Comparison of ENCODE assay signal across 8 cellular contexts in the genomic region with DNA sequence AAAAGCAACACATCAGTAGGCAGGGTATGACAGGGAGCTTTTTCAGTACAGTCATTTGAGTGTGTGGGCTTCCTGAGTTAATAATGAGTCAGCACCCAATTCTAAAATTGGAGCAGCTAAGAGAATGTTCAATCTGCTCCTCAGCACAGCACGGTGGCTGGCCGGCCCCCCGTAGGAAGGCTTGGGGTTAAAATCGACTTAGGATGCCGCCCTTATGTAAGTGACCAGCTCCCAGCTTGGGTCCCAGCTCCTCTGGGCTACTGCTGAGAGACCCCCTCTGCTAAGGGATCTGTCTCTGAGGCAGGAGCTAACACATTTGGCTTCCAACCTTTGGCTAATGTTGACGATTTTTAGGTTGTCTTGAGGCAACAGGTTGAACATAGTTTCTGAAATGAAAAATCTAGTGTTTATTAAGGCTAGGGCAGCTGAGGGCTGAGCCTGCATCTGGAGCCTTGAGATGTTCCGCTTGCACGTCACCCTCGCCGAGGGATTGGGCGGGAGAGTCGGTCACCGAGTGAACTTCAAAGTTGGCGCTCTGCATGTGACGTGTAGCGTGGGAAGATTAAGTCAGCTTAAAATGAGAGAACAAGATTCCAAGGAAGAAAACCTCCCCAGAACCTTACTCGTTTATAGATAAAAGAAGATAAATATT.
DNase-seq lines count a peak whose midpoint lies in the region; ATAC-seq, FAIRE-seq and TF ChIP-seq lines count a peak whose summit lies in the region.
"Not testable (repeated sequence)": the region's sequence is repeated elsewhere in the genome, so short reads cannot be mapped to it uniquely, and the experiment has no call there.

No MANE protein-coding gene starts in this region.

- WGBS in HepG2 (ENCODE audit: low lambda C conversion rate) = 10% methylated on average over 6 of the region's 17 CpGs

- not testable (repeated sequence) for TF ChIP-seq CTCF in HepG2 (CRISPR knock-in tag; IDR thresholded peaks at IDR 0.05)

- H3K4me1 ChIP-seq in duodenal mucosa (ENCODE audit: control insufficient read depth in 1 of 2, insufficient read depth in 2 of 2, low read length in 2 of 2) = not testable (repeated sequence)
- peaks cover 29% of the 10 kb centered on the region for H3K4me1 ChIP-seq in HepG2 (ENCODE audit: insufficient read depth, low read length)

- TF ChIP-seq RAD21 in HepG2 (CRISPR knock-in tag; IDR thresholded peaks at IDR 0.05) = not testable (repeated sequence)

- not testable (repeated sequence) for H3K79me2 ChIP-seq in HepG2 (ENCODE audit: insufficient read depth, low read length)

- peak overlapping the region; percentile 71 for H3K4me2 ChIP-seq in HepG2 (ENCODE audit: low read depth, low read length)

- H3K4me3 ChIP-seq in MG63 (peak overlapping the region; percentile 60), duodenal mucosa (ENCODE audit: low read depth in 1 of 2, low read length in 2 of 2) (peak overlapping the region in 1 of 2 donors; percentile 28), HepG2 (replicated peaks in 1 of 3; ENCODE audit: insufficient read depth in 1 of 3, low read depth in 2 of 3, low read length in 3 of 3) (peak overlapping the region; percentile 40 to 53 (median 50); a peak in 5 of 6 replicates)

- not testable (repeated sequence) for TF ChIP-seq POLR2A in HepG2 (IDR thresholded peaks at IDR 0.05; ENCODE audit: insufficient read depth in 1 of 2, low read depth in 2 of 2, low read length in 2 of 2)

- not testable (repeated sequence) for H3K4me1 Mint-ChIP-seq in stimulated activated effector memory CD8-positive, alpha-beta T cell treated with anti-CD3 and anti-CD28 coated beads, Interleukin-12 subunit alpha, Interleukin-12 subunit beta, amount 100 ng/mL, for 72 hours

- CTCF ChIA-PET in HepG2 (lab: Yijun Ruan, JAX; ENCODE audit: low intra/inter-chr PET ratio, low total read pairs) = not testable (repeated sequence)

- H3K4me3 Mint-ChIP-seq in stimulated activated effector memory CD8-positive, alpha-beta T cell treated with anti-CD3 and anti-CD28 coated beads, Interleukin-12 subunit alpha, Interleukin-12 subunit beta, amount 100 ng/mL, for 72 hours = peak overlapping the region; percentile 70

- not testable (repeated sequence) for H3K27me3 ChIP-seq in MG63; duodenal mucosa (ENCODE audit: control insufficient read depth in 1 of 2, insufficient read depth in 2 of 2, low read length in 2 of 2); HepG2 (ENCODE audit: control insufficient read depth in 1 of 2, insufficient read depth in 2 of 2, low read length in 2 of 2)

- peak; percentile 46 for ATAC-seq in GM21367 (IDR thresholded peaks at IDR 0.05; ENCODE audit: unreplicated experiment)
- ATAC-seq in HG03060 (IDR thresholded peaks at IDR 0.05; ENCODE audit: low read depth, unreplicated experiment) = peak; percentile 74
- ATAC-seq in HepG2 = not testable (repeated sequence)
- peak; percentile 87 for ATAC-seq in stimulated activated effector memory CD8-positive, alpha-beta T cell treated with anti-CD3 and anti-CD28 coated beads, Interleukin-12 subunit alpha, Interleukin-12 subunit beta, amount 100 ng/mL, for 72 hours

- peaks cover 38% of the 10 kb centered on the region for H3K36me3 Mint-ChIP-seq in stimulated activated effector memory CD8-positive, alpha-beta T cell treated with anti-CD3 and anti-CD28 coated beads, Interleukin-12 subunit alpha, Interleukin-12 subunit beta, amount 100 ng/mL, for 72 hours

- H3K9me3 ChIP-seq in MG63; duodenal mucosa (ENCODE audit: control insufficient read depth in 1 of 2, low read length in 2 of 2); HepG2 (ENCODE audit: low read length): not testable (repeated sequence)

- FAIRE-seq in HepG2 (lab: Jason Lieb, UNC) = not testable (repeated sequence)

- H2AFZ ChIP-seq in HepG2 (ENCODE audit: low read length) = not testable (repeated sequence)

- BruUV-seq in HepG2 (replicated peaks; lab: Mats Ljungman, UMichigan) = not testable (repeated sequence)

- H3K9ac ChIP-seq in duodenal mucosa (ENCODE audit: low read depth in 1 of 2, low read length in 2 of 2) = not testable (repeated sequence)
- H3K9ac ChIP-seq in HepG2 (ENCODE audit: insufficient read depth, low read depth, low read length) = peak overlapping the region; percentile 39

- H4K20me1 ChIP-seq in HepG2 (ENCODE audit: insufficient read depth, low read length) = not testable (repeated sequence)

- in situ Hi-C loops in HepG2 (cut with HindIII; ENCODE audit: extremely low pct_ligation_motif_present, low pct_unique_long_range_greater_than_20kb) = not testable (repeated sequence)

- not testable (repeated sequence) for TF ChIP-seq EP300 in HepG2 (IDR thresholded peaks at IDR 0.05; ENCODE audit: low read depth in 2 of 2, low read length in 2 of 2); HepG2 (CRISPR knock-in tag; IDR thresholded peaks at IDR 0.05; ENCODE audit: borderline replicate concordance)

- not testable (repeated sequence) for H3K9me3 Mint-ChIP-seq in stimulated activated effector memory CD8-positive, alpha-beta T cell treated with anti-CD3 and anti-CD28 coated beads, Interleukin-12 subunit alpha, Interleukin-12 subunit beta, amount 100 ng/mL, for 72 hours

- intact Hi-C loops in HepG2 (cut with micrococcal nuclease; ENCODE audit: unreplicated experiment) = not testable (repeated sequence)

- DNase-seq in ELF-1 (ENCODE audit: low read depth, low spot score) = peak; percentile 42
- DNase-seq in MG63 = peak; percentile 58
- peak; percentile 66 for DNase-seq in activated CD8-positive, alpha-beta memory T cell treated with anti-CD3 and anti-CD28 coated beads for 24 hours
- not testable (repeated sequence) for DNase-seq in HepG2 (ENCODE audit: low spot score)
- DNase-seq in stimulated activated effector memory CD8-positive, alpha-beta T cell treated with anti-CD3 and anti-CD28 coated beads, Interleukin-12 subunit alpha, Interleukin-12 subunit beta, amount 100 ng/mL, for 72 hours (ENCODE audit: low spot score in 2 of 2) = peak in 1 of 2 donors; percentile 80

- peak overlapping the region; percentile 63 for H3K27ac ChIP-seq in duodenal mucosa (ENCODE audit: low read depth, low read length)
- not testable (repeated sequence) for H3K27ac ChIP-seq in HepG2 (ENCODE audit: extremely low read length, insufficient read depth, low read length)

- H3K36me3 ChIP-seq in MG63; duodenal mucosa (ENCODE audit: control insufficient read depth in 1 of 2, insufficient read depth in 2 of 2, low read length in 2 of 2); HepG2 (replicated peaks in 1 of 2; ENCODE audit: control insufficient read depth in 1 of 2, insufficient read depth in 2 of 2, low read length in 2 of 2): not testable (repeated sequence)

- POLR2A ChIA-PET in HepG2 (lab: Yijun Ruan, JAX) = not testable (repeated sequence)

- peak overlapping the region; percentile 91 for H3K27ac Mint-ChIP-seq in stimulated activated effector memory CD8-positive, alpha-beta T cell treated with anti-CD3 and anti-CD28 coated beads, Interleukin-12 subunit alpha, Interleukin-12 subunit beta, amount 100 ng/mL, for 72 hours
